Comparison of ENCODE assay signal across 26 cellular contexts in genomic region chr2:74262681-74263080, GRCh38.
"Had no signal": no experiment of that assay in that cellular context is flagged by ENCODE, and none has a peak within 500 bp of the region (broad histone marks: within the 10 kb centered on the region; RNA-seq: fewer than 3 reads in every experiment).

No MANE protein-coding gene starts in this region.

- H3K27me3 ChIP-seq: colonic mucosa, dorsolateral prefrontal cortex, esophagus muscularis mucosa, esophagus squamous epithelium, foreskin keratinocyte, gastrocnemius medialis, gastroesophageal sphincter, heart left ventricle, heart right ventricle had no signal

- DNase-seq: colonic mucosa; cortex of kidney; dermis blood vessel endothelial cell; dorsolateral prefrontal cortex; effector CD4-positive, alpha-beta T cell; effector CD8-positive, alpha-beta T cell; effector memory CD4-positive, alpha-beta T cell; effector memory CD8-positive, alpha-beta T cell; endodermal cell; esophagus squamous epithelium; foreskin keratinocyte; foreskin melanocyte; gastrocnemius medialis; glutamatergic neuron; head of caudate nucleus; heart left ventricle; heart right ventricle had no signal

- H3K27ac ChIP-seq: colonic mucosa, coronary artery, dorsolateral prefrontal cortex, epithelial cell of prostate, esophagus muscularis mucosa, esophagus squamous epithelium, foreskin keratinocyte, gastrocnemius medialis, gastroesophageal sphincter had no signal

- H3K36me3 ChIP-seq: colonic mucosa, esophagus squamous epithelium, gastrocnemius medialis, heart left ventricle had no signal

- ATAC-seq: effector memory CD8-positive, alpha-beta T cell; esophagus mucosa; foreskin keratinocyte; gastrocnemius medialis; gastroesophageal sphincter; heart left ventricle; heart right ventricle had no signal

- H3K9me3 ChIP-seq: colonic mucosa, esophagus muscularis mucosa, esophagus squamous epithelium, gastrocnemius medialis, gastroesophageal sphincter, heart left ventricle, heart right ventricle had no signal

- FAIRE-seq: colon, endometrium, endothelial cell of umbilical vein, frontal cortex had no signal

- H3K4me1 ChIP-seq: colonic mucosa, esophagus muscularis mucosa, foreskin keratinocyte, gastrocnemius medialis, gastroesophageal sphincter had no signal

- H3K4me3 ChIP-seq: colonic mucosa, coronary artery, dorsolateral prefrontal cortex, esophagus muscularis mucosa, esophagus squamous epithelium, gastrocnemius medialis, gastroesophageal sphincter, heart left ventricle, heart right ventricle had no signal
